1 cellular context compared by ENCODE assay signal in genomic region chr1:241642593-241642944, GRCh38.
TF ChIP-seq lines count a peak whose summit lies in the region.

No MANE protein-coding gene starts in this region.

TF ChIP-seq in A549, 52 proteins besides CTCF, POLR2A, EP300 and RAD21 (continued from another document):
- TF ChIP-seq PBX3 (IDR thresholded peaks at IDR 0.05) (no peak), FOSL2 (IDR thresholded peaks at IDR 0.05) (no peak), FOSL2 (CRISPR knock-in tag; IDR thresholded peaks at IDR 0.05) (no peak), BHLHE40 (IDR thresholded peaks at IDR 0.05; ENCODE audit: low read depth, low read length) (no peak), HDAC2 (IDR thresholded peaks at IDR 0.05) (no peak), POLR2AphosphoS2 (conservative IDR thresholded peaks at IDR 0.05; ENCODE audit: low read length) (no peak), RARB (CRISPR knock-in tag; IDR thresholded peaks at IDR 0.05) (no peak), EHMT2 (IDR thresholded peaks at IDR 0.05; ENCODE audit: low read depth) (no peak), MAZ (IDR thresholded peaks at IDR 0.05; ENCODE audit: borderline replicate concordance, low read depth, low read length) (no peak), ESRRA (IDR thresholded peaks at IDR 0.05; ENCODE audit: borderline replicate concordance, low read length) (no peak)
TF ChIP-seq in A549: peak in this region for 0.
